19 cellular contexts compared by ENCODE assay signal in the genomic region with DNA sequence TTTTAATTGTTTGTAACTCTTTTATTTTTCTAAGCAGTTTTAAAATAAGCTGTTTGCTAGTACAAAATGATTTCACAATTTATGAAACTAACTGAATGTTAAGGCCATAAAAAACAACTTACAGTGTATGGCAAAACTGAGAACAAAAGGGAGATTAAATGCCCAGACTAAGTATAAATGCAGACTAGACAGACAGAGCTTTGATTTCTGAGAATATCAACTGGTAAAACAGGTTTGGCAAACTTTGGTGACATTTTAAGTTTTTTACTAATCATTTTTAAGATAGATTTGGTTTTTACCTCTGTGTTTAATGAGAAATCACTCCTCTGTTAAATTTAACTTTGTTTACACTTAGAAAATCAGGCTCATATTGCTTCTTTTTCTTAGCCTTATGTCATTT.
DNase-seq lines count a peak whose midpoint lies in the region; ATAC-seq, FAIRE-seq and TF ChIP-seq lines count a peak whose summit lies in the region.
"Had no signal": no experiment of that assay in that cellular context is flagged by ENCODE, and none has a peak within 500 bp of the region (broad histone marks: within the 10 kb centered on the region; RNA-seq: fewer than 3 reads in every experiment).

No MANE protein-coding gene starts in this region.

- H3K4me1 Mint-ChIP-seq in activated CD8-positive, alpha-beta T cell treated with anti-CD3 and anti-CD28 coated beads for 36 hours (ENCODE audit: low read depth): no peaks in the 10 kb centered on the region

- H3F3A ChIP-seq in PC-3 (ENCODE audit: low read length, unreplicated experiment) (no peaks in the 10 kb centered on the region), smooth muscle cell (ENCODE audit: low read depth) (no peaks in the 10 kb centered on the region)

- H3K4me3 ChIP-seq in PC-3 (ENCODE audit: low read length) (no peak overlapping the region), epithelial cell of esophagus (ENCODE audit: low read length) (no peak overlapping the region), smooth muscle cell (no peak overlapping the region), mammary epithelial cell (replicated peaks in 1 of 3; ENCODE audit: insufficient read depth in 1 of 3, low read depth in 2 of 3, low read length in 3 of 3) (no peak overlapping the region)
- H3K4me3 ChIP-seq: BLaER1 had no signal

- DNase-seq in PC-3 (peak; percentile 20), epithelial cell of esophagus (ENCODE audit: low read depth) (peak; percentile 31), smooth muscle cell (lab: John Stamatoyannopoulos, UW; ENCODE audit: unreplicated experiment) (no peak), mammary epithelial cell (no peak), erythroblast (lab: John Stamatoyannopoulos, UW) (no peak), GOT3 (lab: John Stamatoyannopoulos, UW) (no peak)
- no peak for DNase-seq in activated CD8-positive, alpha-beta T cell treated with anti-CD3 and anti-CD28 coated beads for 36 hours
- DNase-seq: 8988T; AML-193; Caco-2; CD8-positive, alpha-beta memory T cell; DND-41; GF-D8 had no signal

- H3K27ac Mint-ChIP-seq in activated CD8-positive, alpha-beta T cell treated with anti-CD3 and anti-CD28 coated beads for 36 hours: no peak overlapping the region
- H3K27ac Mint-ChIP-seq: CD8-positive, alpha-beta memory T cell had no signal

- H3K36me3 Mint-ChIP-seq in activated CD8-positive, alpha-beta T cell treated with anti-CD3 and anti-CD28 coated beads for 36 hours (ENCODE audit: low read depth): peaks cover 34% of the 10 kb centered on the region

- no TSS peak for BruUV-seq in PC-3 (replicated peaks; lab: Mats Ljungman, UMichigan)
- BruUV-seq in mammary epithelial cell (replicated peaks; lab: Mats Ljungman, UMichigan): no TSS peak

- CTCF ChIA-PET in PC-3 (lab: Charles Lee) (no interaction called here), mammary epithelial cell (lab: Charles Lee; ENCODE audit: low non-redundant PET) (no interaction called here)
- CTCF ChIA-PET in activated CD8-positive, alpha-beta T cell treated with anti-CD3 and anti-CD28 coated beads for 36 hours (lab: Charles Lee): no interaction called here

- H3K4me3 Mint-ChIP-seq in activated CD8-positive, alpha-beta T cell treated with anti-CD3 and anti-CD28 coated beads for 36 hours: no peak overlapping the region
- H3K4me3 Mint-ChIP-seq: CD8-positive, alpha-beta memory T cell had no signal

- in situ Hi-C loops in mammary epithelial cell (cut with MboI; ENCODE audit: low sequenced_read_pairs in 2 of 2): no loop called here

- H3K36me3 ChIP-seq in PC-3 (ENCODE audit: low read depth, low read length): no peaks in the 10 kb centered on the region
- no peaks in the 10 kb centered on the region for H3K36me3 ChIP-seq in smooth muscle cell (ENCODE audit: low read depth)
- H3K36me3 ChIP-seq in mammary epithelial cell (ENCODE audit: insufficient read depth, low read length): peaks cover 3% of the 10 kb centered on the region

- FAIRE-seq in G401.6 (lab: Jason Lieb, UNC): peak; percentile 41
- FAIRE-seq: GM19239, H54 had no signal

- H3K79me2 ChIP-seq in PC-3 (ENCODE audit: low read length): no peaks in the 10 kb centered on the region
- H3K79me2 ChIP-seq in smooth muscle cell (ENCODE audit: low read depth): no peaks in the 10 kb centered on the region
- no peaks in the 10 kb centered on the region for H3K79me2 ChIP-seq in mammary epithelial cell (ENCODE audit: insufficient read depth, low read length)

- H3K27me3 ChIP-seq in PC-3 (ENCODE audit: low read length) (no peaks in the 10 kb centered on the region), smooth muscle cell (ENCODE audit: low read depth) (no peaks in the 10 kb centered on the region), mammary epithelial cell (ENCODE audit: insufficient read depth, low read length) (no peaks in the 10 kb centered on the region)
- H3K27me3 ChIP-seq: BLaER1 had no signal

- intact Hi-C loops in PC-3 (cut with micrococcal nuclease) (no loop called here), mammary epithelial cell (cut with micrococcal nuclease) (no loop called here)
- intact Hi-C loops in activated CD8-positive, alpha-beta T cell treated with anti-CD3 and anti-CD28 coated beads for 36 hours (cut with micrococcal nuclease): no loop called here

- TF ChIP-seq CTCF in PC-3 (conservative IDR thresholded peaks at IDR 0.05; ENCODE audit: low read depth, low read length) (no peak), epithelial cell of esophagus (IDR thresholded peaks at IDR 0.05; ENCODE audit: insufficient read depth, low read depth, low read length, missing control alignments) (no peak), smooth muscle cell (IDR thresholded peaks at IDR 0.05; ENCODE audit: borderline replicate concordance, insufficient read depth, poor library complexity, severe bottlenecking) (no peak), mammary epithelial cell (conservative IDR thresholded peaks at IDR 0.05 in 1 of 2, IDR thresholded peaks at IDR 0.05 in 1 of 2; ENCODE audit: extremely low read depth in 1 of 2, insufficient read depth in 1 of 2, low read depth in 1 of 2, low read length in 2 of 2) (no peak)
- no peak for TF ChIP-seq CTCF in activated CD8-positive, alpha-beta T cell treated with anti-CD3 and anti-CD28 coated beads for 36 hours (IDR thresholded peaks at IDR 0.05)

- POLR2A ChIA-PET in PC-3 (lab: Charles Lee; ENCODE audit: unreplicated experiment): no interaction called here
- POLR2A ChIA-PET in activated CD8-positive, alpha-beta T cell treated with anti-CD3 and anti-CD28 coated beads for 36 hours (lab: Charles Lee): no interaction called here

- H3K27ac ChIP-seq in PC-3 (ENCODE audit: low read length) (no peak overlapping the region), smooth muscle cell (ENCODE audit: low read depth) (peak overlapping the region; percentile 12), mammary epithelial cell (ENCODE audit: insufficient read depth, low read depth, low read length) (no peak overlapping the region)
- H3K27ac ChIP-seq: BLaER1, HL-60 had no signal

- dilution Hi-C loops in mammary epithelial cell (cut with HindIII; ENCODE audit: low sequenced_read_pairs): no loop called here

- no peak overlapping the region for H3K9ac ChIP-seq in PC-3 (ENCODE audit: low read length)
- H3K9ac ChIP-seq in smooth muscle cell (ENCODE audit: low read depth): no peak overlapping the region
- H3K9ac ChIP-seq in mammary epithelial cell (ENCODE audit: insufficient read depth, low read length): no peak overlapping the region
- H3K9ac ChIP-seq: BLaER1 had no signal

- no peak overlapping the region for H3K4me2 ChIP-seq in PC-3 (ENCODE audit: low read length)
- peak overlapping the region; percentile 4 for H3K4me2 ChIP-seq in smooth muscle cell
- H3K4me2 ChIP-seq in mammary epithelial cell (ENCODE audit: insufficient read depth, low read depth, low read length): no peak overlapping the region
- H3K4me2 ChIP-seq: BLaER1 had no signal

- H4K20me1 ChIP-seq in PC-3 (ENCODE audit: low read length): no peaks in the 10 kb centered on the region
- no peaks in the 10 kb centered on the region for H4K20me1 ChIP-seq in smooth muscle cell (ENCODE audit: low read depth)
- H4K20me1 ChIP-seq in mammary epithelial cell (ENCODE audit: insufficient read depth, low read length): no peaks in the 10 kb centered on the region
- H4K20me1 ChIP-seq: BLaER1 had no signal

- no peaks in the 10 kb centered on the region for H3K9me3 ChIP-seq in PC-3 (ENCODE audit: low read length)
- H3K9me3 ChIP-seq in smooth muscle cell (replicated peaks; ENCODE audit: low read depth): no peaks in the 10 kb centered on the region
- no peaks in the 10 kb centered on the region for H3K9me3 ChIP-seq in mammary epithelial cell (replicated peaks; ENCODE audit: insufficient read depth, low read length)
- H3K9me3 ChIP-seq: BLaER1, Caco-2 had no signal

- no peaks in the 10 kb centered on the region for H3K9me3 Mint-ChIP-seq in activated CD8-positive, alpha-beta T cell treated with anti-CD3 and anti-CD28 coated beads for 36 hours

- H2AFZ ChIP-seq in PC-3 (ENCODE audit: low read length): no peak overlapping the region
- no peak overlapping the region for H2AFZ ChIP-seq in smooth muscle cell (ENCODE audit: low read depth)
- no peak overlapping the region for H2AFZ ChIP-seq in mammary epithelial cell (ENCODE audit: low read depth, low read length)

- TF ChIP-seq POLR2A in erythroblast (IDR thresholded peaks at IDR 0.05; ENCODE audit: low read length): no peak

- no peaks in the 10 kb centered on the region for H3K27me3 Mint-ChIP-seq in activated CD8-positive, alpha-beta T cell treated with anti-CD3 and anti-CD28 coated beads for 36 hours
- H3K27me3 Mint-ChIP-seq: CD8-positive, alpha-beta memory T cell had no signal

- no peaks in the 10 kb centered on the region for H3K9me2 ChIP-seq in PC-3 (replicated peaks; ENCODE audit: low read length)

- ATAC-seq in PC-3: no peak
- ATAC-seq in activated CD8-positive, alpha-beta T cell treated with anti-CD3 and anti-CD28 coated beads for 36 hours: no peak
- ATAC-seq: HCT116 had no signal

- H3K4me1 ChIP-seq in PC-3 (ENCODE audit: insufficient read depth, low read length) (peaks cover 5% of the 10 kb centered on the region; the same call in 1 of the 2 replicates), smooth muscle cell (ENCODE audit: low read depth) (no peaks in the 10 kb centered on the region), mammary epithelial cell (ENCODE audit: insufficient read depth, low read length) (no peaks in the 10 kb centered on the region)
- H3K4me1 ChIP-seq: BLaER1 had no signal

Comparison
In these comparisons a context has a peak if more than half of its experiments do, and no peak if none do; other contexts are left out.
1. DNase-seq: peak in PC-3 (single experiment) and epithelial cell of esophagus (single experiment); none in smooth muscle cell (single experiment), mammary epithelial cell (single experiment), erythroblast (0 of 2), GOT3 (single experiment) and activated CD8-positive, alpha-beta T cell treated with anti-CD3 and anti-CD28 coated beads for 36 hours (single experiment).